Comparison of ENCODE assay signal across 1 cellular context in the genomic region with DNA sequence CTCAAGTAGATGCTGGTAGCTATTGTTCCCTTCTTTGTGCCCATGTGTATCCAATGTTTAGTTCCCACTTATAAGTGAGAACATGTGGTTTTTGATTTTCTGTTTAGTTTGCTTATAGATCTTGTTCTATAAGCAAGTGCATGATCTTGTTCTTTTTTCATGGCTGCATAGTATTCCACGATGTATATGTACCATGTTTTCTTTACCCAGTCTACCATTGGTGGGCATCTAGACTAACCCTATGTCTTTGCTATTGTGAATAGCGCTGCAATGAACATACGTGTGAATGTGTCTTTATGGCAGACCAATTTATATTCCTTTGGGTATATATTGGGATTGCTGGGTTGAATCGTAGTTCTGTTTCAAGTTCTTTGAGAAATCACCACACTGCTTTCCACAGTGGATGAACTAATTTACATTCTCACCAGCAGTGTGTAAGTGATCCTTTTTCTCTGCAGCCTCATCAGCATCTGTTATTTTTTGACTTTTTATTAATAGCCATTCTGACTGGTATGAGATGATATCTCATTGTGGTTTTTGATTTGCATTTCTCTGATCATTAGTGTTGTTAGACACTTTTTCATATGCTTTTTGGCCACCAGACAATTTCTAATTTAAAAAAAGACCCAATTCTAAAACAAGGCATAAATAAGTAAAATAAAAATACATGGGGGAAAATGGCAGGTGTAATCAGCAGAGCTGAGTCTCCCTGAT.
A peak's percentile ranks its signal among the peaks of the same experiment; 100 is the strongest.
TF ChIP-seq lines count a peak whose summit lies in the region.

No MANE protein-coding gene starts in this region.

TF ChIP-seq in HEK293, 187 proteins besides CTCF, POLR2A, EP300 and RAD21 (continued from another document):
- TF ChIP-seq, protein P1, sequence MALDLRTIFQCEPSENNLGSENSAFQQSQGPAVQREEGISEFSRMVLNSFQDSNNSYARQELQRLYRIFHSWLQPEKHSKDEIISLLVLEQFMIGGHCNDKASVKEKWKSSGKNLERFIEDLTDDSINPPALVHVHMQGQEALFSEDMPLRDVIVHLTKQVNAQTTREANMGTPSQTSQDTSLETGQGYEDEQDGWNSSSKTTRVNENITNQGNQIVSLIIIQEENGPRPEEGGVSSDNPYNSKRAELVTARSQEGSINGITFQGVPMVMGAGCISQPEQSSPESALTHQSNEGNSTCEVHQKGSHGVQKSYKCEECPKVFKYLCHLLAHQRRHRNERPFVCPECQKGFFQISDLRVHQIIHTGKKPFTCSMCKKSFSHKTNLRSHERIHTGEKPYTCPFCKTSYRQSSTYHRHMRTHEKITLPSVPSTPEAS (tag by site-specific recombination; IDR thresholded peaks at IDR 0.05): no peak
- TF ChIP-seq ZNF416 (tag by site-specific recombination; IDR thresholded peaks at IDR 0.05) (no peak), ZNF24 (tag by site-specific recombination; IDR thresholded peaks at IDR 0.05) (no peak), ZNF112 (tag by site-specific recombination; IDR thresholded peaks at IDR 0.05) (no peak), ZNF146 (tag by site-specific recombination; IDR thresholded peaks at IDR 0.05) (peak; percentile 98), SETDB1 (IDR thresholded peaks at IDR 0.05; ENCODE audit: insufficient read length, low read length) (no peak), HOXA7 (CRISPR knock-in tag; IDR thresholded peaks at IDR 0.05; ENCODE audit: borderline replicate concordance) (no peak), ZNF404 (tag by site-specific recombination; IDR thresholded peaks at IDR 0.05) (no peak)
- TF ChIP-seq, protein P2, sequence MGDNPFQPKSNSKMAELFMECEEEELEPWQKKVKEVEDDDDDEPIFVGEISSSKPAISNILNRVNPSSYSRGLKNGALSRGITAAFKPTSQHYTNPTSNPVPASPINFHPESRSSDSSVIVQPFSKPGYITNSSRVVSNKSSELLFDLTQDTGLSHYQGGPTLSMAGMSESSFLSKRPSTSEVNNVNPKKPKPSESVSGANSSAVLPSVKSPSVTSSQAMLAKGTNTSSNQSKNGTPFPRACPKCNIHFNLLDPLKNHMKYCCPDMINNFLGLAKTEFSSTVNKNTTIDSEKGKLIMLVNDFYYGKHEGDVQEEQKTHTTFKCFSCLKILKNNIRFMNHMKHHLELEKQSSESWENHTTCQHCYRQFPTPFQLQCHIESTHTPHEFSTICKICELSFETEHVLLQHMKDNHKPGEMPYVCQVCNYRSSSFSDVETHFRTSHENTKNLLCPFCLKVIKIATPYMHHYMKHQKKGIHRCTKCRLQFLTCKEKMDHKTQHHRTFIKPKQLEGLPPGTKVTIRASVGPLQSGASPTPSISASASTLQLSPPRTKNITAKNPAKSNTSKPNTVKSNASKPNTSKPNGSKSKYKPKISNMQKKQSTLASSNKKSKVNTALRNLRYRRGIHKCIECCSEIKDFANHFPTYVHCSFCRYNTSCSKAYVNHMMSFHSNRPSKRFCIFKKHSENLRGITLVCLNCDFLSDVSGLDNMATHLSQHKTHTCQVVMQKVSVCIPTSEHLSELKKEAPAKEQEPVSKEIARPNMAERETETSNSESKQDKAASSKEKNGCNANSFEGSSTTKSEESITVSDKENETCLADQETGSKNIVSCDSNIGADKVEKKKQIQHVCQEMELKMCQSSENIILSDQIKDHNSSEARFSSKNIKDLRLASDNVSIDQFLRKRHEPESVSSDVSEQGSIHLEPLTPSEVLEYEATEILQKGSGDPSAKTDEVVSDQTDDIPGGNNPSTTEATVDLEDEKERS (tag by site-specific recombination; IDR thresholded peaks at IDR 0.05): peak; percentile 75; the same call in 1 of the 2 replicates
- TF ChIP-seq, protein P3, sequence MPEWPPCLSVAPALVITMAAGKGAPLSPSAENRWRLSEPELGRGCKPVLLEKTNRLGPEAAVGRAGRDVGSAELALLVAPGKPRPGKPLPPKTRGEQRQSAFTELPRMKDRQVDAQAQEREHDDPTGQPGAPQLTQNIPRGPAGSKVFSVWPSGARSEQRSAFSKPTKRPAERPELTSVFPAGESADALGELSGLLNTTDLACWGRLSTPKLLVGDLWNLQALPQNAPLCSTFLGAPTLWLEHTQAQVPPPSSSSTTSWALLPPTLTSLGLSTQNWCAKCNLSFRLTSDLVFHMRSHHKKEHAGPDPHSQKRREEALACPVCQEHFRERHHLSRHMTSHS (tag by site-specific recombination; IDR thresholded peaks at IDR 0.05): no peak
- TF ChIP-seq, protein P4, sequence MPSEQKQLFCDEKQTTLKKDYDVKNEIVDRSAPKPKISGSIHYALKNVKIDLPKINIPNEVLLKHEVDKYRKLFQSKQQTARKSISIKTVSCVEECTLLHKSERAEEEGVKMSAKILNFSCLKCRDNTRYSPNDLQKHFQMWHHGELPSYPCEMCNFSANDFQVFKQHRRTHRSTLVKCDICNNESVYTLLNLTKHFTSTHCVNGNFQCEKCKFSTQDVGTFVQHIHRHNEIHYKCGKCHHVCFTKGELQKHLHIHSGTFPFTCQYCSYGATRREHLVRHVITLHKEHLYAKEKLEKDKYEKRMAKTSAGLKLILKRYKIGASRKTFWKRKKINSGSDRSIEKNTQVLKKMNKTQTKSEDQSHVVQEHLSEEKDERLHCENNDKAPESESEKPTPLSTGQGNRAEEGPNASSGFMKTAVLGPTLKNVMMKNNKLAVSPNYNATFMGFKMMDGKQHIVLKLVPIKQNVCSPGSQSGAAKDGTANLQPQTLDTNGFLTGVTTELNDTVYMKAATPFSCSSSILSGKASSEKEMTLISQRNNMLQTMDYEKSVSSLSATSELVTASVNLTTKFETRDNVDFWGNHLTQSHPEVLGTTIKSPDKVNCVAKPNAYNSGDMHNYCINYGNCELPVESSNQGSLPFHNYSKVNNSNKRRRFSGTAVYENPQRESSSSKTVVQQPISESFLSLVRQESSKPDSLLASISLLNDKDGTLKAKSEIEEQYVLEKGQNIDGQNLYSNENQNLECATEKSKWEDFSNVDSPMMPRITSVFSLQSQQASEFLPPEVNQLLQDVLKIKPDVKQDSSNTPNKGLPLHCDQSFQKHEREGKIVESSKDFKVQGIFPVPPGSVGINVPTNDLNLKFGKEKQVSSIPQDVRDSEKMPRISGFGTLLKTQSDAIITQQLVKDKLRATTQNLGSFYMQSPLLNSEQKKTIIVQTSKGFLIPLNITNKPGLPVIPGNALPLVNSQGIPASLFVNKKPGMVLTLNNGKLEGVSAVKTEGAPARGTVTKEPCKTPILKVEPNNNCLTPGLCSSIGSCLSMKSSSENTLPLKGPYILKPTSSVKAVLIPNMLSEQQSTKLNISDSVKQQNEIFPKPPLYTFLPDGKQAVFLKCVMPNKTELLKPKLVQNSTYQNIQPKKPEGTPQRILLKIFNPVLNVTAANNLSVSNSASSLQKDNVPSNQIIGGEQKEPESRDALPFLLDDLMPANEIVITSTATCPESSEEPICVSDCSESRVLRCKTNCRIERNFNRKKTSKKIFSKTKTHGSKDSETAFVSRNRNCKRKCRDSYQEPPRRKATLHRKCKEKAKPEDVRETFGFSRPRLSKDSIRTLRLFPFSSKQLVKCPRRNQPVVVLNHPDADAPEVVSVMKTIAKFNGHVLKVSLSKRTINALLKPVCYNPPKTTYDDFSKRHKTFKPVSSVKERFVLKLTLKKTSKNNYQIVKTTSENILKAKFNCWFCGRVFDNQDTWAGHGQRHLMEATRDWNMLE (tag by site-specific recombination; conservative IDR thresholded peaks at IDR 0.05; ENCODE audit: low read depth): no peak
TF ChIP-seq in HEK293: peak in this region for 3.
